ENCODE assay signal across 12 cellular contexts in genomic region chr22:50626314-50626855, GRCh38. TPM values are rescaled to one million over a fixed set of nuclear protein-coding genes. Genes with fewer than 3 reads are reported as not detected.
DNase-seq lines count a peak whose midpoint lies in the region; ATAC-seq, FAIRE-seq and TF ChIP-seq lines count a peak whose summit lies in the region.
"Had no signal": no experiment of that assay in that cellular context is flagged by ENCODE, and none has a peak within 500 bp of the region (broad histone marks: within the 10 kb centered on the region; RNA-seq: fewer than 3 reads in every experiment).

No MANE protein-coding gene starts in this region.

- H2AK5ac ChIP-seq in trophoblast cell (ENCODE audit: low read length): no peak overlapping the region

- DNase-seq in T-helper 2 cell treated with Interferon-gamma antibody and Interleukin-4, amounts not matched to agents 5 μg/mL and 100 μg/mL, for 36 hours (ENCODE audit: low spot score): no peak
- DNase-seq in T-helper 2 cell: no peak
- DNase-seq in OCI-LY7 (ENCODE audit: low spot score): no peak
- DNase-seq in ecto neural progenitor cell (ENCODE audit: low spot score): peak; percentile 64
- no peak for DNase-seq in trophoblast cell
- no peak for DNase-seq in GM12891 (ENCODE audit: insufficient read length, low spot score)
- DNase-seq in central memory CD4-positive, alpha-beta T cell: no peak
- DNase-seq: midbrain, NCI-H1694 treated with DMSO at 0.1 percent for 48 hours had no signal

- no peak overlapping the region for H3K14ac ChIP-seq in trophoblast cell (ENCODE audit: low read length)

- H3K18ac ChIP-seq in trophoblast cell (ENCODE audit: low read length): no peak overlapping the region

- H3K9me2 ChIP-seq in OCI-LY7 (ENCODE audit: insufficient read depth, low read length): no peaks in the 10 kb centered on the region

- peaks cover 25% of the 10 kb centered on the region for H3K4me1 ChIP-seq in OCI-LY7 (ENCODE audit: insufficient read depth, low read length, poor library complexity, severe bottlenecking)
- H3K4me1 ChIP-seq in trophoblast cell (ENCODE audit: control insufficient read depth in 1 of 2, insufficient read depth in 2 of 2, low read length in 2 of 2): peaks cover 12 to 13% of the 10 kb centered on the region in 2 experiments

- no peak overlapping the region for H4K8ac ChIP-seq in trophoblast cell (ENCODE audit: low read depth, low read length)

- CTCF ChIA-PET in OCI-LY7 (lab: Charles Lee; ENCODE audit: unreplicated experiment): no interaction called here

- no peaks in the 10 kb centered on the region for H3K27me3 ChIP-seq in trophoblast cell (ENCODE audit: insufficient read depth, low read length)

- no peaks in the 10 kb centered on the region for H4K20me1 ChIP-seq in OCI-LY7 (ENCODE audit: insufficient read depth, low read length)

- no peak for TF ChIP-seq POLR2A in GM12891 (IDR thresholded peaks at IDR 0.05; ENCODE audit: low read depth, low read length)

- peaks cover 7% of the 10 kb centered on the region for H3K79me1 ChIP-seq in trophoblast cell (ENCODE audit: low read length)

- H3K9me3 Mint-ChIP-seq in T-helper 2 cell treated with Interferon-gamma antibody and Interleukin-4, amounts not matched to agents 5 μg/mL and 100 μg/mL, for 36 hours: no peaks in the 10 kb centered on the region

- no peaks in the 10 kb centered on the region for H3K79me2 ChIP-seq in OCI-LY7 (ENCODE audit: insufficient read depth, low read depth, low read length)
- peaks cover 5% of the 10 kb centered on the region for H3K79me2 ChIP-seq in trophoblast cell (ENCODE audit: control insufficient read depth, insufficient read depth, low read length, poor library complexity)

- H3K27ac ChIP-seq in OCI-LY7 (ENCODE audit: low read depth, low read length, poor library complexity, severe bottlenecking) (no peak overlapping the region), trophoblast cell (ENCODE audit: low read depth, low read length) (no peak overlapping the region)

- H3K36me3 Mint-ChIP-seq in T-helper 2 cell treated with Interferon-gamma antibody and Interleukin-4, amounts not matched to agents 5 μg/mL and 100 μg/mL, for 36 hours (ENCODE audit: low read depth): peaks cover 6% of the 10 kb centered on the region

- H2AFZ ChIP-seq in OCI-LY7 (ENCODE audit: low read length) (no peak overlapping the region), trophoblast cell (ENCODE audit: insufficient read depth, low read length, poor library complexity) (no peak overlapping the region)

- H3K36me3 ChIP-seq in OCI-LY7 (ENCODE audit: insufficient read depth, low read length) (no peaks in the 10 kb centered on the region), trophoblast cell (ENCODE audit: control insufficient read depth in 1 of 2, insufficient read depth in 2 of 2, low read length in 2 of 2) (peaks cover 9 to 13% of the 10 kb centered on the region in 2 experiments)

- TF ChIP-seq CTCF in OCI-LY7 (conservative IDR thresholded peaks at IDR 0.05; ENCODE audit: low read length): no peak

- H3K9me3 ChIP-seq in OCI-LY7 (ENCODE audit: low read length): no peaks in the 10 kb centered on the region
- peaks cover 5% of the 10 kb centered on the region for H3K9me3 ChIP-seq in trophoblast cell (ENCODE audit: insufficient read depth, low read depth, low read length)
- H3K9me3 ChIP-seq: A549 had no signal

- no peak overlapping the region for H2BK5ac ChIP-seq in trophoblast cell (ENCODE audit: low read depth, low read length, poor library complexity)

- no peak for ATAC-seq in GM18867 (IDR thresholded peaks at IDR 0.05; ENCODE audit: unreplicated experiment)

- no peak for FAIRE-seq in GM12891 (lab: Jason Lieb, UNC)
- FAIRE-seq: A549, TTC549 had no signal

- no peak overlapping the region for H2BK120ac ChIP-seq in trophoblast cell (ENCODE audit: insufficient read depth, low read length, poor library complexity)

- H3K27ac Mint-ChIP-seq in T-helper 2 cell treated with Interferon-gamma antibody and Interleukin-4, amounts not matched to agents 5 μg/mL and 100 μg/mL, for 36 hours: peak overlapping the region; percentile 76

- no peaks in the 10 kb centered on the region for H3K27me3 Mint-ChIP-seq in T-helper 2 cell treated with Interferon-gamma antibody and Interleukin-4, amounts not matched to agents 5 μg/mL and 100 μg/mL, for 36 hours (ENCODE audit: low read depth)

- peak overlapping the region; percentile 76 for H3K4me3 Mint-ChIP-seq in T-helper 2 cell treated with Interferon-gamma antibody and Interleukin-4, amounts not matched to agents 5 μg/mL and 100 μg/mL, for 36 hours

- peaks cover 30% of the 10 kb centered on the region for H3K4me1 Mint-ChIP-seq in T-helper 2 cell treated with Interferon-gamma antibody and Interleukin-4, amounts not matched to agents 5 μg/mL and 100 μg/mL, for 36 hours (ENCODE audit: low read depth)

- H3K4ac ChIP-seq in trophoblast cell (ENCODE audit: low read depth, low read length): no peak overlapping the region

- H3K4me2 ChIP-seq in OCI-LY7 (ENCODE audit: low read length) (peak overlapping the region; percentile 68; the same call in 1 of the 2 replicates), trophoblast cell (ENCODE audit: low read length) (no peak overlapping the region)

- H4K12ac ChIP-seq in trophoblast cell (ENCODE audit: low read depth, low read length): no peak overlapping the region

- BruUV-seq in OCI-LY7 (replicated peaks; lab: Mats Ljungman, UMichigan): no TSS peak

- WGBS in trophoblast cell (ENCODE audit: extremely low coverage, insufficient coverage, insufficient read length): no CpG with 5 or more reads among the region's 12 CpGs

- H2BK12ac ChIP-seq in trophoblast cell (ENCODE audit: low read length): no peak overlapping the region

- H4K91ac ChIP-seq in trophoblast cell (ENCODE audit: low read depth, low read length): no peak overlapping the region

- H3K4me3 ChIP-seq in OCI-LY7 (ENCODE audit: low read depth, low read length, poor library complexity, severe bottlenecking) (no peak overlapping the region), trophoblast cell (ENCODE audit: low read depth, low read length) (peak overlapping the region; percentile 24)

- POLR2A ChIA-PET in OCI-LY7 (lab: Charles Lee): no interaction called here

- no peak overlapping the region for H3K23ac ChIP-seq in trophoblast cell (ENCODE audit: low read length)

- no peak overlapping the region for H3K9ac ChIP-seq in trophoblast cell (ENCODE audit: low read length)

- intact Hi-C loops in OCI-LY7 (cut with micrococcal nuclease; ENCODE audit: unreplicated experiment): no loop called here

TF ChIP-seq in GM12891, 5 proteins besides CTCF, POLR2A, EP300 and RAD21:
- TF ChIP-seq PAX5 (IDR thresholded peaks at IDR 0.05; ENCODE audit: insufficient read depth, low read length, severe bottlenecking): no peak
- TF ChIP-seq POU2F2 (IDR thresholded peaks at IDR 0.05; ENCODE audit: low read depth, low read length): no peak
- no peak for TF ChIP-seq SPI1 (IDR thresholded peaks at IDR 0.05; ENCODE audit: low read depth, low read length)
- no peak for TF ChIP-seq POLR2AphosphoS5 (IDR thresholded peaks at IDR 0.05; ENCODE audit: low read depth, low read length)
- no peak for TF ChIP-seq TAF1 (IDR thresholded peaks at IDR 0.05; ENCODE audit: low read depth, low read length)

RNA-seq across cellular contexts. Expression of gene ARSA, which starts 1.6 kb away (rescaled TPM):
- 20.1 and 31.6 TPM in 2 replicates for total RNA-seq in OCI-LY7 (2014; rRNA removed; shearing (Covaris generic))
- 34.4 and 34.8 TPM in 2 replicates for total RNA-seq in OCI-LY7 (2022)
- 17.7 and 18.7 TPM in 2 replicates for polyA plus RNA-seq in trophoblast cell (2013)
- 11.9 TPM for polyA plus RNA-seq in GM12891 (2012; ENCODE audit: low read depth, missing spikeins)

RNA-seq across cellular contexts. Expression of gene MAPK8IP2, which starts 25.8 kb away (rescaled TPM):
- 0.54 and 0.62 TPM in 2 replicates for total RNA-seq in OCI-LY7 (2014; rRNA removed; shearing (Covaris generic))
- 1.5 and 2.2 TPM in 2 replicates for total RNA-seq in OCI-LY7 (2022)
- 0.58 and 0.66 TPM in 2 replicates for polyA plus RNA-seq in trophoblast cell (2013)
- polyA plus RNA-seq in GM12891 (2012; ENCODE audit: low read depth, missing spikeins): 0.08 TPM

RNA-seq across cellular contexts. Expression of gene CHKB, which starts 43.7 kb away (rescaled TPM):
- 83.8 and 85.8 TPM in 2 replicates for total RNA-seq in OCI-LY7 (2014; rRNA removed; shearing (Covaris generic))
- total RNA-seq in OCI-LY7 (2022): 100 and 110 TPM in 2 replicates
- 40.3 and 43.1 TPM in 2 replicates for polyA plus RNA-seq in trophoblast cell (2013)
- 41.3 TPM for polyA plus RNA-seq in GM12891 (2012; ENCODE audit: low read depth, missing spikeins)

RNA-seq across cellular contexts. Expression of gene SHANK3, which starts 46.2 kb away (rescaled TPM):
- not detected in 2 replicates for total RNA-seq in OCI-LY7 (2014; rRNA removed; shearing (Covaris generic))
- total RNA-seq in OCI-LY7 (2022): 0.07 and 0.15 TPM in 2 replicates
- 1.3 and 1.4 TPM in 2 replicates for polyA plus RNA-seq in trophoblast cell (2013)
- 0.15 TPM for polyA plus RNA-seq in GM12891 (2012; ENCODE audit: low read depth, missing spikeins)

RNA-seq across cellular contexts. Expression of gene CPT1B, which starts 48.2 kb away (rescaled TPM):
- 92.6 and 101 TPM in 2 replicates for total RNA-seq in OCI-LY7 (2014; rRNA removed; shearing (Covaris generic))
- total RNA-seq in OCI-LY7 (2022): 138 and 162 TPM in 2 replicates
- 18.3 and 19.4 TPM in 2 replicates for polyA plus RNA-seq in trophoblast cell (2013)
- polyA plus RNA-seq in GM12891 (2012; ENCODE audit: low read depth, missing spikeins): 49.4 TPM
